In the genomic region with DNA sequence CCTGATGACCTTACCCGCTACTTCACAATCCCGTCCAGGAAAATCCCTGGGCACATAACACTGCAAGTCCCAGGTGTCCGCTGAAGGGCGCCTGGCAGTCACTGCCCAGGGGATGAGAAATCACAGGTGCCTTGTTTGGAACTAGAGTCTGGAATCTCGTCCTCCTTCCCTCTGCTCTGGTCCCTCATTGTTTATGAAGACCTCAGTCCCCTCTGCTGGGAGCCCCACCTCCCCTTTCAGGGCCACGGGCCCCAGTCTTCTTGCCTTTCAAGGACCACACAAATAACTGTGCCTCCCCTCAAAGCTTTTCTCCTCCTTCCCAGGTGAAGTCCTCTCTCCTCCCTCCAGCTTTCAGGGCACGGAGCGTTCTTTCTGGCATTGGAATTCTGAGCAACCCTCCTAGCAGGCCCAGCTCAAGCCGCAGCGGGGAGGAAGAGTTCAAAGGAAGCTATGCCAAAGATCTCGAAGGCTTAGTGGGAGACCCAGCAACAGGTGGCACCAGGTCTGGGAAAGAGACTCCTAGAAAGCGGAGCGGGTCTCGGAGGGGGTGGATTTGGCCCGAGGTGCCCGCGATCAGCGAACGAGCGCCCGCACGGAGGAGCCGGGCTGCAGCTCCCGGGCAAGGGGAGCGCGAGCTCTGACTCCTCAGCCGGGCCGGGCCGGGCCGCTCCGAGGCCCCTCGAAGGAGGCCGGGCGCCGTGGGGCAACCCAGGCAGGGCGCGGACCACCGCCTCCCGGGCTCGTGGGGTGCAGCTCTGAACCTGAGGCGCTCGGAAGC, we compare ENCODE assay signal across 10 cellular contexts. TPM values are rescaled to one million over a fixed set of nuclear protein-coding genes. Genes with fewer than 3 reads are reported as not detected.
DNase-seq lines count a peak whose midpoint lies in the region; ATAC-seq and TF ChIP-seq lines count a peak whose summit lies in the region.
"Not testable (repeated sequence)": the region's sequence is repeated elsewhere in the genome, so short reads cannot be mapped to it uniquely, and the experiment has no call there.
"Had no signal": no experiment of that assay in that cellular context is flagged by ENCODE, and none has a peak within 500 bp of the region (broad histone marks: within the 10 kb centered on the region; RNA-seq: fewer than 3 reads in every experiment).

No MANE protein-coding gene starts in this region.

- not testable (repeated sequence) for H3K4me1 ChIP-seq in Karpas-422 (ENCODE audit: low read length); mucosa of stomach (ENCODE audit: control insufficient read depth, insufficient read depth, low read length)

- not testable (repeated sequence) for H3K27me3 Mint-ChIP-seq in CD4-positive, alpha-beta T cell; glutamatergic neuron (ENCODE audit: unreplicated experiment)

- H3K9ac ChIP-seq in Karpas-422 (ENCODE audit: low read length) (peak overlapping the region; percentile 93), mucosa of stomach (ENCODE audit: low read length) (peak overlapping the region; percentile 71)

- peak; percentile 28 for ATAC-seq in CD4-positive, alpha-beta T cell (ENCODE audit: poor library complexity)
- ATAC-seq in GM21529 (IDR thresholded peaks at IDR 0.05; ENCODE audit: unreplicated experiment), result peak; percentile 0

- H4K20me1 ChIP-seq in Karpas-422 (ENCODE audit: insufficient read depth, low read depth, low read length), result not testable (repeated sequence)

- in situ Hi-C loops in astrocyte of the spinal cord (cut with HindIII; ENCODE audit: low sequenced_read_pairs), result not testable (repeated sequence)

- not testable (repeated sequence) for TF ChIP-seq CTCF in CD4-positive, alpha-beta T cell (IDR thresholded peaks at IDR 0.05); VCaP (conservative IDR thresholded peaks at IDR 0.05); astrocyte of the spinal cord (IDR thresholded peaks at IDR 0.05; ENCODE audit: low read depth, low read length); glutamatergic neuron (IDR thresholded peaks at IDR 0.05; ENCODE audit: partially characterized antibody, unreplicated experiment)

- peak in 6 of 10 experiments; percentile 5 to 41 (median 18) for DNase-seq in CD4-positive, alpha-beta T cell
- DNase-seq in Karpas-422 (peak; percentile 46), glutamatergic neuron (peak; percentile 35)
- not testable (repeated sequence) for DNase-seq in astrocyte of the spinal cord (ENCODE audit: low read depth, low spot score)
- DNase-seq in stimulated activated CD8-positive, alpha-beta memory T cell treated with anti-CD3 and anti-CD28 coated beads, Interleukin-4, amount 100 ng/mL, for 48 hours, result peak; percentile 41

- not testable (repeated sequence) for H3K79me2 ChIP-seq in Karpas-422 (ENCODE audit: low read length)

- not testable (repeated sequence) for H3K27ac ChIP-seq in CD4-positive, alpha-beta T cell (ENCODE audit: low read depth, low read length); Karpas-422 (ENCODE audit: low read length)
- H3K27ac ChIP-seq in VCaP, result peak overlapping the region; percentile 81

- intact Hi-C loops in CD4-positive, alpha-beta T cell (cut with DNase I, micrococcal nuclease), result loop anchor here (2.0 to 10.0 kb wide), 5 partner anchors 40 to 104 kb away; partner anchors contain the start of genes TMEM170A (in 2 of the 2), TMEM231 (in 2 of the 2), CFDP1 (in 1 of the 2) and GABARAPL2 (in 1 of the 2)

- not testable (repeated sequence) for H3K36me3 ChIP-seq in Karpas-422 (ENCODE audit: insufficient read depth, low read length); mucosa of stomach (ENCODE audit: control insufficient read depth, insufficient read depth, low read length)

- H3K9me3 Mint-ChIP-seq in CD4-positive, alpha-beta T cell; glutamatergic neuron (ENCODE audit: unreplicated experiment): not testable (repeated sequence)

- CTCF ChIA-PET in CD4-positive, alpha-beta T cell (lab: Charles Lee), result interaction anchor here (1.1 to 2.8 kb wide), 17 partner anchors 34 to 815 kb away, joined by 3 to 30 read pairs (median 5); partner anchors contain the start of genes ADAT1, GABARAPL2, TMEM170A and TMEM231

- peak overlapping the region; percentile 100 for H2AFZ ChIP-seq in Karpas-422 (ENCODE audit: low read length)

- peak overlapping the region; percentile 93 for H3K4me2 ChIP-seq in Karpas-422 (ENCODE audit: low read depth, low read length, poor library complexity, severe bottlenecking)

- H3K9me3 ChIP-seq in CD4-positive, alpha-beta T cell (ENCODE audit: control insufficient read depth, low read length); Karpas-422 (ENCODE audit: low read length); mucosa of stomach (ENCODE audit: control insufficient read depth, low read length): not testable (repeated sequence)

- H3K27ac Mint-ChIP-seq in CD4-positive, alpha-beta T cell, result peak overlapping the region; percentile 44
- peak overlapping the region; percentile 48 for H3K27ac Mint-ChIP-seq in glutamatergic neuron (ENCODE audit: unreplicated experiment)

- H3K27me3 ChIP-seq in CD4-positive, alpha-beta T cell (ENCODE audit: control insufficient read depth, insufficient read depth, low read length); Karpas-422 (ENCODE audit: low read length); mucosa of stomach (ENCODE audit: control insufficient read depth, insufficient read depth, low read length): not testable (repeated sequence)

- POLR2A ChIA-PET in CD4-positive, alpha-beta T cell (lab: Charles Lee), result interaction anchor here (0.5 to 2.7 kb wide), 10 partner anchors 8 to 137 kb away, joined by 4 to 26 read pairs (median 10); partner anchors contain the start of genes ADAT1, CFDP1, GABARAPL2 and KARS1

- not testable (repeated sequence) for H3K36me3 Mint-ChIP-seq in CD4-positive, alpha-beta T cell (ENCODE audit: low read depth); glutamatergic neuron (ENCODE audit: unreplicated experiment)

- H3K9me2 ChIP-seq in Karpas-422 (replicated peaks; ENCODE audit: insufficient read depth, low read length), result not testable (repeated sequence)

- H3K4me3 Mint-ChIP-seq in CD4-positive, alpha-beta T cell, result peak overlapping the region; percentile 82
- peak overlapping the region; percentile 83 for H3K4me3 Mint-ChIP-seq in glutamatergic neuron (ENCODE audit: unreplicated experiment)

- peaks cover 14% of the 10 kb centered on the region for H3K4me1 Mint-ChIP-seq in CD4-positive, alpha-beta T cell (ENCODE audit: low read depth)
- not testable (repeated sequence) for H3K4me1 Mint-ChIP-seq in glutamatergic neuron (ENCODE audit: low read depth, unreplicated experiment)

- H3K4me3 ChIP-seq in Karpas-422 (ENCODE audit: low read length), result peak overlapping the region; percentile 87
- peak overlapping the region; percentile 76 for H3K4me3 ChIP-seq in astrocyte of the spinal cord (ENCODE audit: low read depth, low read length)
- peak overlapping the region; percentile 11 for H3K4me3 ChIP-seq in mucosa of stomach (ENCODE audit: low read length)

RNA-seq across cellular contexts. Expression of gene CHST5, which starts 19.5 kb away (rescaled TPM):
- not detected for total RNA-seq in CD4-positive, alpha-beta T cell
- 0.76 and 0.97 TPM in 2 replicates for total RNA-seq in Karpas-422 (2014; rRNA removed; shearing (Covaris generic); ENCODE audit: low replicate concordance)
- 0.64 TPM for total RNA-seq in glutamatergic neuron (ENCODE audit: unreplicated experiment)
- total RNA-seq: Daoy; T-helper 2 cell treated with Interferon-gamma antibody and Interleukin-4, amounts not matched to agents 100 ng/mL and 5 ng/mL, for 36 hours had no signal

RNA-seq across cellular contexts. Expression of gene CHST6, which starts 21.1 kb away (rescaled TPM):
- total RNA-seq in CD4-positive, alpha-beta T cell, result not detected
- not detected in 2 replicates for total RNA-seq in Karpas-422 (2014; rRNA removed; shearing (Covaris generic); ENCODE audit: low replicate concordance)
- total RNA-seq in glutamatergic neuron (ENCODE audit: unreplicated experiment), result 4.0 TPM
- total RNA-seq: T-helper 2 cell treated with Interferon-gamma antibody and Interleukin-4, amounts not matched to agents 100 ng/mL and 5 ng/mL, for 36 hours had no signal

RNA-seq across cellular contexts. Expression of gene TMEM231, which starts 39.7 kb away (rescaled TPM):
- total RNA-seq in CD4-positive, alpha-beta T cell, result 1 to 10 TPM; 2.5 TPM
- total RNA-seq in Karpas-422 (2014; rRNA removed; shearing (Covaris generic); ENCODE audit: low replicate concordance), result 15.7 and 31.2 TPM in 2 replicates
- 14.1 TPM for total RNA-seq in glutamatergic neuron (ENCODE audit: unreplicated experiment)

RNA-seq across cellular contexts. Expression of gene GABARAPL2, which starts 49.8 kb away (rescaled TPM):
- 10 to 100 TPM; 44.6 to 48.3 TPM for total RNA-seq in CD4-positive, alpha-beta T cell
- total RNA-seq in Karpas-422 (2014; rRNA removed; shearing (Covaris generic); ENCODE audit: low replicate concordance), result 48.8 and 88.3 TPM in 2 replicates
- 208 TPM for total RNA-seq in glutamatergic neuron (ENCODE audit: unreplicated experiment)

RNA-seq across cellular contexts. Expression of gene TMEM170A, which starts 51.9 kb away (rescaled TPM):
- 10 to 100 TPM; 34.3 to 37.8 TPM for total RNA-seq in CD4-positive, alpha-beta T cell
- total RNA-seq in Karpas-422 (2014; rRNA removed; shearing (Covaris generic); ENCODE audit: low replicate concordance), result 32.0 and 45.9 TPM in 2 replicates
- total RNA-seq in glutamatergic neuron (ENCODE audit: unreplicated experiment), result 30.6 TPM

Comparison
In these comparisons a context has a peak if more than half of its experiments do, and no peak if none do; other contexts are left out.
1. H3K4me3 ChIP-seq: peak in every context shown above with its lines; median percentile 87 in Karpas-422; 76 in astrocyte of the spinal cord; 11 in mucosa of stomach.